Comparison of ENCODE assay signal across 15 cellular contexts in genomic region chr21:34936874-34937563, GRCh38.
DNase-seq lines count a peak whose midpoint lies in the region; FAIRE-seq and TF ChIP-seq lines count a peak whose summit lies in the region.
"Had no signal": no experiment of that assay in that cellular context is flagged by ENCODE, and none has a peak within 500 bp of the region (broad histone marks: within the 10 kb centered on the region; RNA-seq: fewer than 3 reads in every experiment).

No MANE protein-coding gene starts in this region.

- no peaks in the 10 kb centered on the region for H3K27me3 ChIP-seq in bronchial epithelial cell (ENCODE audit: control insufficient read depth, insufficient read depth, low read length)
- H3K27me3 ChIP-seq: neutrophil had no signal

- H3K27ac Mint-ChIP-seq in activated CD4-positive, alpha-beta T cell treated with anti-CD3 and anti-CD28 coated beads, Interleukin-2, amount 10 ng/mL, durations not matched to agents 7 days and 5 days, result peak overlapping the region; percentile 96
- H3K27ac Mint-ChIP-seq in neural crest cell (ENCODE audit: unreplicated experiment), result no peak overlapping the region
- H3K27ac Mint-ChIP-seq in chondrocyte (ENCODE audit: unreplicated experiment), result no peak overlapping the region

- peaks cover 32% of the 10 kb centered on the region for H3K36me3 Mint-ChIP-seq in activated CD4-positive, alpha-beta T cell treated with anti-CD3 and anti-CD28 coated beads, Interleukin-2, amount 10 ng/mL, durations not matched to agents 7 days and 5 days (ENCODE audit: low read depth)
- H3K36me3 Mint-ChIP-seq in neural crest cell (ENCODE audit: low read depth) (no peaks in the 10 kb centered on the region), chondrocyte (ENCODE audit: low read depth) (no peaks in the 10 kb centered on the region)

- no peak overlapping the region for H3K4me3 ChIP-seq in bronchial epithelial cell (ENCODE audit: low read depth, low read length)
- H3K4me3 ChIP-seq: gastroesophageal sphincter, skin epidermis had no signal

- POLR2A ChIA-PET in activated CD4-positive, alpha-beta T cell treated with anti-CD3 and anti-CD28 coated beads, Interleukin-2, amount 10 ng/mL, durations not matched to agents 7 days and 5 days (lab: Charles Lee), result interaction anchor here (0.7 kb wide), 2 partner anchors 49 to 987 kb away, joined by 3 to 5 read pairs; no protein-coding TSS in a partner anchor

- CTCF ChIA-PET in activated CD4-positive, alpha-beta T cell treated with anti-CD3 and anti-CD28 coated beads, Interleukin-2, amount 10 ng/mL, durations not matched to agents 7 days and 5 days (lab: Charles Lee), result interaction anchor here (2.8 kb wide), 1 partner anchor 9 kb away, joined by 16 read pairs; no protein-coding TSS in a partner anchor

- DNase-seq in activated CD4-positive, alpha-beta T cell treated with anti-CD3 and anti-CD28 coated beads, Interleukin-2, amount 10 ng/mL, durations not matched to agents 7 days and 5 days, result no peak
- no peak for DNase-seq in activated CD4-positive, alpha-beta T cell treated with anti-CD3 and anti-CD28 coated beads, Interleukin-2, amount 50 U/mL, for 1 hour
- DNase-seq in NCI-H748 treated with DMSO at 0.1 percent for 48 hours (lab: John Stamatoyannopoulos, UW), result peak; percentile 10
- DNase-seq in bronchial epithelial cell (ENCODE audit: low read depth), result peak; percentile 55
- DNase-seq in neural crest cell (ENCODE audit: low read depth, low spot score), result no peak
- no peak for DNase-seq in NCI-H82 treated with DMSO at 0.1 percent for 48 hours (lab: John Stamatoyannopoulos, UW; ENCODE audit: unreplicated experiment)
- no peak for DNase-seq in NCI-H2196 treated with DMSO at 0.1 percent for 48 hours (lab: John Stamatoyannopoulos, UW; ENCODE audit: unreplicated experiment)
- no peak for DNase-seq in chondrocyte (ENCODE audit: low spot score)
- DNase-seq: Kasumi-1, left cardiac atrium, NCI-H2171 had no signal

- peaks cover 3% of the 10 kb centered on the region for H3K9me3 Mint-ChIP-seq in activated CD4-positive, alpha-beta T cell treated with anti-CD3 and anti-CD28 coated beads, Interleukin-2, amount 10 ng/mL, durations not matched to agents 7 days and 5 days
- H3K9me3 Mint-ChIP-seq in neural crest cell (peaks cover 3% of the 10 kb centered on the region), chondrocyte (ENCODE audit: low read depth) (no peaks in the 10 kb centered on the region)

- FAIRE-seq in bronchial epithelial cell (lab: Jason Lieb, UNC), result no peak
- FAIRE-seq: colon had no signal

- TF ChIP-seq CTCF in bronchial epithelial cell (IDR thresholded peaks at IDR 0.05; ENCODE audit: insufficient read depth, low read length, severe bottlenecking), result no peak
- no peak for TF ChIP-seq CTCF in neural crest cell (conservative IDR thresholded peaks at IDR 0.05)
- TF ChIP-seq CTCF in chondrocyte (IDR thresholded peaks at IDR 0.05), result no peak

- H3K4me3 Mint-ChIP-seq in activated CD4-positive, alpha-beta T cell treated with anti-CD3 and anti-CD28 coated beads, Interleukin-2, amount 10 ng/mL, durations not matched to agents 7 days and 5 days, result peak overlapping the region; percentile 53
- H3K4me3 Mint-ChIP-seq in neural crest cell (peak overlapping the region; percentile 60), chondrocyte (ENCODE audit: unreplicated experiment) (no peak overlapping the region)

- no peaks in the 10 kb centered on the region for H3K27me3 Mint-ChIP-seq in activated CD4-positive, alpha-beta T cell treated with anti-CD3 and anti-CD28 coated beads, Interleukin-2, amount 10 ng/mL, durations not matched to agents 7 days and 5 days
- H3K27me3 Mint-ChIP-seq in neural crest cell (ENCODE audit: low read depth), result no peaks in the 10 kb centered on the region
- no peaks in the 10 kb centered on the region for H3K27me3 Mint-ChIP-seq in chondrocyte (ENCODE audit: low read depth)

- H3K36me3 ChIP-seq in bronchial epithelial cell (ENCODE audit: control insufficient read depth, insufficient read depth, low read length), result no peaks in the 10 kb centered on the region
- H3K36me3 ChIP-seq: gastroesophageal sphincter, neutrophil had no signal

- H3K4me1 Mint-ChIP-seq in activated CD4-positive, alpha-beta T cell treated with anti-CD3 and anti-CD28 coated beads, Interleukin-2, amount 10 ng/mL, durations not matched to agents 7 days and 5 days, result peaks cover 90% of the 10 kb centered on the region
- peaks cover 38% of the 10 kb centered on the region for H3K4me1 Mint-ChIP-seq in neural crest cell
- H3K4me1 Mint-ChIP-seq in chondrocyte (ENCODE audit: low read depth), result peaks cover 39% of the 10 kb centered on the region

Comparison
In these comparisons a context has a peak if more than half of its experiments do, and no peak if none do; other contexts are left out.
1. DNase-seq: peak in NCI-H748 treated with DMSO at 0.1 percent for 48 hours (single experiment) and bronchial epithelial cell (single experiment); none in activated CD4-positive, alpha-beta T cell treated with anti-CD3 and anti-CD28 coated beads, Interleukin-2, amount 10 ng/mL, durations not matched to agents 7 days and 5 days (single experiment), activated CD4-positive, alpha-beta T cell treated with anti-CD3 and anti-CD28 coated beads, Interleukin-2, amount 50 U/mL, for 1 hour (single experiment), neural crest cell (single experiment), NCI-H82 treated with DMSO at 0.1 percent for 48 hours (single experiment), NCI-H2196 treated with DMSO at 0.1 percent for 48 hours (single experiment) and chondrocyte (single experiment).